ENCODE assay signal across 20 cellular contexts in the genomic region with DNA sequence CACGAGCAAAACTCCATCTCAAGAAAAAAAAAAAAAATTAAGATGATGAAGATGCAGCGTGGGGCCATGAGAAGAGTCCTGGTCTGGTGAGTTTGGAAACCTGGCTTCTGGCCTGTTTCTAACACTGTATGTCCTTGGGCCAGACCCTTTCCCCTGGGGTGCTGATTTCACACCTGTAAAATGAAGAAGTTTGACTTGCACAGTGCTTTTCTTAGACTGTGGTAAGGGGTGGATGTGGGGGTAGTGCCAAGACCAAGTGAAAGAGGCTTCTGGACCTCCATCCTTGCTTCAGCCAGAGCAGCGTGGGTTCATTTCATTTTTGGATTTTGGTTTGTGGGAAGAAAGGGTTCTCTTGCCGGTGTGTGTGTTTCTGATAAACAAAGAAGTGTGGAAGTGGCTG. TPM values are rescaled to one million over a fixed set of nuclear protein-coding genes. Genes with fewer than 3 reads are reported as not detected.
DNase-seq lines count a peak whose midpoint lies in the region; ATAC-seq, FAIRE-seq and TF ChIP-seq lines count a peak whose summit lies in the region.
"Had no signal": no experiment of that assay in that cellular context is flagged by ENCODE, and none has a peak within 500 bp of the region (broad histone marks: within the 10 kb centered on the region; RNA-seq: fewer than 3 reads in every experiment).

No MANE protein-coding gene starts in this region.

- no TSS peak for BruUV-seq in GM12878 (replicated peaks; lab: Mats Ljungman, UMichigan)

- H3K9me3 ChIP-seq in GM12878 (replicated peaks; ENCODE audit: control insufficient read depth, insufficient read depth, low read length) = no peaks in the 10 kb centered on the region; the same call in 2 of the 3 replicates
- H3K9me3 ChIP-seq: heart left ventricle, suprapubic skin, vagina had no signal

- no peak overlapping the region for H2AFZ ChIP-seq in GM12878 (ENCODE audit: control insufficient read depth, low read depth, low read length)

- no peaks in the 10 kb centered on the region for H3K27me3 Mint-ChIP-seq in T-helper 1 cell treated with Interleukin-12 subunit alpha and Interleukin-12 subunit beta and Interleukin-4 antibody, amounts not matched to agents 30 μg/mL and 1 μg/mL, for 36 hours (ENCODE audit: low read depth)
- no peaks in the 10 kb centered on the region for H3K27me3 Mint-ChIP-seq in neural crest cell (ENCODE audit: low read depth)

- peaks cover 48% of the 10 kb centered on the region for H3K4me1 ChIP-seq in GM12878 (ENCODE audit: control insufficient read depth, insufficient read depth, low read length)
- H3K4me1 ChIP-seq: vagina had no signal

- H3K36me3 ChIP-seq in GM12878 (ENCODE audit: control insufficient read depth in 2 of 2, insufficient read depth in 2 of 2, low read length in 1 of 2) = no peaks in the 10 kb centered on the region; a peak in 1 of 4 replicates
- H3K36me3 ChIP-seq: heart left ventricle, suprapubic skin, vagina had no signal

- H3K27ac ChIP-seq in GM12878 (ENCODE audit: control insufficient read depth, insufficient read depth) = peak overlapping the region; percentile 34; the same call in 1 of the 2 replicates
- H3K27ac ChIP-seq: suprapubic skin, vagina, VCaP had no signal

- no peak for TF ChIP-seq POLR2A in GM12878 (IDR thresholded peaks at IDR 0.05; ENCODE audit: low read depth, low read length)

- FAIRE-seq in GM12878 (lab: Jason Lieb, UNC) = no peak

- no peak overlapping the region for H3K4me3 ChIP-seq in GM12878
- H3K4me3 ChIP-seq: heart left ventricle, suprapubic skin, vagina had no signal

- H3K4me2 ChIP-seq in GM12878 (ENCODE audit: control insufficient read depth, insufficient read depth) = peak overlapping the region; percentile 1; the same call in 1 of the 2 replicates

- peak overlapping the region; percentile 50 for H3K27ac Mint-ChIP-seq in T-helper 1 cell treated with Interleukin-12 subunit alpha and Interleukin-12 subunit beta and Interleukin-4 antibody, amounts not matched to agents 30 μg/mL and 1 μg/mL, for 36 hours
- H3K27ac Mint-ChIP-seq in neural crest cell (ENCODE audit: unreplicated experiment) = peak overlapping the region; percentile 70

- DNase-seq in T-helper 1 cell = no peak
- peak; percentile 40 for DNase-seq in OCI-M1 (lab: John Stamatoyannopoulos, UW)
- DNase-seq in GM12878 (ENCODE audit: low read depth, low spot score) = no peak
- no peak for DNase-seq in neural crest cell (ENCODE audit: low read depth, low spot score)
- no peak for DNase-seq in activated effector memory CD4-positive, alpha-beta T cell treated with Interleukin-2 at 50 U/mL for 16 hours
- no peak for DNase-seq in GDM1 (lab: John Stamatoyannopoulos, UW)
- no peak for DNase-seq in NCI-H345 (lab: John Stamatoyannopoulos, UW)
- DNase-seq: 8988T; activated T-cell treated with anti-CD3 and anti-CD28 coated beads, Interleukin-2, amount 50 U/mL, for 48 hours; heart left ventricle; Kasumi-1; NCI-H1417; NCI-H2171; right cardiac atrium; SHP77 treated with DMSO at 0.1 percent for 48 hours had no signal

- peaks cover 63% of the 10 kb centered on the region for H3K4me1 Mint-ChIP-seq in T-helper 1 cell treated with Interleukin-12 subunit alpha and Interleukin-12 subunit beta and Interleukin-4 antibody, amounts not matched to agents 30 μg/mL and 1 μg/mL, for 36 hours (ENCODE audit: low read depth)
- peaks cover 53% of the 10 kb centered on the region for H3K4me1 Mint-ChIP-seq in neural crest cell

- in situ Hi-C loops in GM12878 (cut with MboI) = no loop called here

- no peak for ATAC-seq in GM12878
- ATAC-seq: heart left ventricle, left lobe of liver, right cardiac atrium had no signal

- RAD21 ChIA-PET in GM12878 (lab: Charles Lee; ENCODE audit: unreplicated experiment) = no interaction called here

- TF ChIP-seq CTCF in GM12878 (IDR thresholded peaks at IDR 0.05 in 2 of 3, conservative IDR thresholded peaks at IDR 0.05 in 1 of 3; ENCODE audit: control insufficient read depth in 2 of 3, extremely low read depth in 1 of 3, insufficient read depth in 1 of 3, low read depth in 3 of 3, low read length in 3 of 3) = no peak
- TF ChIP-seq CTCF in neural crest cell (conservative IDR thresholded peaks at IDR 0.05) = no peak

- no peak overlapping the region for H3K4me3 Mint-ChIP-seq in T-helper 1 cell treated with Interleukin-12 subunit alpha and Interleukin-12 subunit beta and Interleukin-4 antibody, amounts not matched to agents 30 μg/mL and 1 μg/mL, for 36 hours
- H3K4me3 Mint-ChIP-seq in neural crest cell = no peak overlapping the region

- H3K36me3 Mint-ChIP-seq in T-helper 1 cell treated with Interleukin-12 subunit alpha and Interleukin-12 subunit beta and Interleukin-4 antibody, amounts not matched to agents 30 μg/mL and 1 μg/mL, for 36 hours (ENCODE audit: low read depth) = peaks cover 31% of the 10 kb centered on the region
- H3K36me3 Mint-ChIP-seq in neural crest cell (ENCODE audit: low read depth) = no peaks in the 10 kb centered on the region

- H3K9ac ChIP-seq in GM12878 (ENCODE audit: control insufficient read depth, insufficient read depth, low read length) = no peak overlapping the region

- TF ChIP-seq EP300 in GM12878 (IDR thresholded peaks at IDR 0.05; ENCODE audit: borderline replicate concordance in 1 of 2, control insufficient read depth in 1 of 2, low read depth in 2 of 2, low read length in 2 of 2) = no peak

- H3K9me3 Mint-ChIP-seq in T-helper 1 cell treated with Interleukin-12 subunit alpha and Interleukin-12 subunit beta and Interleukin-4 antibody, amounts not matched to agents 30 μg/mL and 1 μg/mL, for 36 hours = no peaks in the 10 kb centered on the region
- H3K9me3 Mint-ChIP-seq in neural crest cell = no peaks in the 10 kb centered on the region

- no peaks in the 10 kb centered on the region for H4K20me1 ChIP-seq in GM12878 (ENCODE audit: control insufficient read depth, insufficient read depth)

- H3K79me2 ChIP-seq in GM12878 (ENCODE audit: control insufficient read depth, insufficient read depth, low read length) = peaks cover 18% of the 10 kb centered on the region

- no peaks in the 10 kb centered on the region for H3K27me3 ChIP-seq in GM12878 (replicated peaks in 1 of 2; ENCODE audit: control insufficient read depth in 2 of 2, insufficient read depth in 2 of 2, low read length in 1 of 2)
- H3K27me3 ChIP-seq: heart left ventricle, suprapubic skin, vagina had no signal

- CTCF ChIA-PET in GM12878 (lab: Yijun Ruan, JAX) = no interaction called here

- POLR2A ChIA-PET in GM12878 (lab: Charles Lee) = interaction anchor here (0.7 kb wide), 1 partner anchor 86 kb away, joined by 3 read pairs; no protein-coding TSS in a partner anchor

- WGBS in GM12878 (ENCODE audit: insufficient coverage, insufficient replicate concordance, low lambda C conversion rate, missing lambda C conversion rate) = 34% methylated on average over 4 of the region's 4 CpGs

- intact Hi-C loops in GM12878 (cut with micrococcal nuclease; ENCODE audit: unreplicated experiment) = no loop called here

- TF ChIP-seq RAD21 in GM12878 (IDR thresholded peaks at IDR 0.05; ENCODE audit: insufficient read depth, low read depth, low read length) = no peak

- SMC1A ChIA-PET in GM12878 (lab: Charles Lee; ENCODE audit: uncharacterized antibody, unreplicated experiment) = no interaction called here

TF ChIP-seq in GM12878, 131 proteins besides CTCF, POLR2A, EP300 and RAD21:
- TF ChIP-seq CHD4 (IDR thresholded peaks at IDR 0.05) = no peak
- TF ChIP-seq RUNX3 (IDR thresholded peaks at IDR 0.05; ENCODE audit: low read length) = peak; percentile 53
TF ChIP-seq in GM12878: peak in this region for 1.

RNA-seq across cellular contexts. Expression of a gene that starts 42.1 kb away (rescaled TPM):
- total RNA-seq in GM12878 (2013; cell fraction: nucleolus; rRNA removed) = 26.1 and 28.1 TPM in 2 replicates
- total RNA-seq in GM12878 (2014; rRNA removed) (10.3 and 11.6 TPM in 2 replicates), GM12878 (2014; rRNA removed; fragmentation: Illumina TruSeq; extraction: Trizol) (13.5 and 14.2 TPM in 2 replicates), GM12878 (2021) (21.0 and 22.4 TPM in 2 replicates), neural crest cell (24.3 and 25.5 TPM in 2 replicates)
- polyA plus RNA-seq in GM12878 (2011; ENCODE audit: low read depth) = 4.1 TPM
- polyA plus RNA-seq in GM12878 (2011; rRNA removed) (0.22 and 0.37 TPM in 2 replicates), GM12878 (2014; fragmentation: Illumina TruSeq; extraction: Trizol) (11.0 and 11.7 TPM in 2 replicates), GM12878 (2014; fragmentation: Nextera tagmentation; extraction: Ambion mirVana) (under 1 TPM; 0.77 to 0.91 TPM), GM12878 (2014; rRNA removed) (7.6 and 9.1 TPM in 2 replicates), GM12878 (2016; fragmentation: Nextera tagmentation; extraction: Ambion mirVana) (1 to 10 TPM; 2.1 to 5.6 TPM)
- polyA plus RNA-seq in GM12878 (2011; cell fraction: cytosol; rRNA removed) = 0.10 and 0.15 TPM in 2 replicates
- polyA plus RNA-seq in GM12878 (2011; cell fraction: nucleus; rRNA removed) = 0.15 and 0.34 TPM in 2 replicates
- polyA plus RNA-seq in GM12878 (2012) = 5.8 and 6.2 TPM in 2 replicates
- polyA minus RNA-seq in GM12878 (2011; rRNA and poly(A)+ RNA removed) = 0.15 TPM in 2 replicates
- 0.27 and 0.31 TPM in 2 replicates for polyA minus RNA-seq in GM12878 (2011; cell fraction: cytosol; rRNA and poly(A)+ RNA removed)
- under 0.01 and 0.19 TPM in 2 replicates for polyA minus RNA-seq in GM12878 (2011; cell fraction: nucleus; rRNA and poly(A)+ RNA removed)
